15 cellular contexts compared by ENCODE assay signal in genomic region chr6:129432738-129433137, GRCh38.
DNase-seq lines count a peak whose midpoint lies in the region; ATAC-seq and TF ChIP-seq lines count a peak whose summit lies in the region.
"Had no signal": no experiment of that assay in that cellular context is flagged by ENCODE, and none has a peak within 500 bp of the region (broad histone marks: within the 10 kb centered on the region; RNA-seq: fewer than 3 reads in every experiment).

No MANE protein-coding gene starts in this region.

- no peaks in the 10 kb centered on the region for H3K36me3 Mint-ChIP-seq in effector memory CD8-positive, alpha-beta T cell (ENCODE audit: insufficient read depth)
- H3K36me3 Mint-ChIP-seq: memory B cell had no signal

- no peak overlapping the region for H3K27ac Mint-ChIP-seq in effector memory CD8-positive, alpha-beta T cell
- H3K27ac Mint-ChIP-seq: memory B cell had no signal

- no peaks in the 10 kb centered on the region for H3K4me1 Mint-ChIP-seq in effector memory CD8-positive, alpha-beta T cell (ENCODE audit: low read depth in 2 of 2)
- H3K4me1 Mint-ChIP-seq: memory B cell had no signal

- no peak overlapping the region for H3K4me3 ChIP-seq in HFF-Myc (replicated peaks; ENCODE audit: low read depth, low read length)
- H3K4me3 ChIP-seq: esophagus squamous epithelium, skin epidermis had no signal

- H3K4me3 Mint-ChIP-seq in effector memory CD8-positive, alpha-beta T cell = no peak overlapping the region
- H3K4me3 Mint-ChIP-seq: memory B cell had no signal

- H3K9me3 Mint-ChIP-seq in effector memory CD8-positive, alpha-beta T cell = no peaks in the 10 kb centered on the region
- H3K9me3 Mint-ChIP-seq: memory B cell had no signal

- peaks cover 0 to 22% of the 10 kb centered on the region in 2 donors for H3K27me3 Mint-ChIP-seq in effector memory CD8-positive, alpha-beta T cell

- TF ChIP-seq CTCF in HFF-Myc (IDR thresholded peaks at IDR 0.05; ENCODE audit: low read depth, low read length, missing control alignments) = peak; percentile 42

- DNase-seq in DMS 273 (lab: John Stamatoyannopoulos, UW; ENCODE audit: unreplicated experiment) = peak; percentile 17
- DNase-seq in DMS 273 treated with DMSO at 0.1 percent for 48 hours (lab: John Stamatoyannopoulos, UW) = no peak
- no peak for DNase-seq in HFF-Myc (ENCODE audit: extremely low read depth, low read depth)
- peak; percentile 31 for DNase-seq in iris pigment epithelial cell (ENCODE audit: low read depth)
- no peak for DNase-seq in effector memory CD8-positive, alpha-beta T cell
- DNase-seq in cerebellar nuclear complex (lab: John Stamatoyannopoulos, UW) = no peak
- DNase-seq: 8988T; activated CD8-positive, alpha-beta memory T cell treated with anti-CD3 and anti-CD28 coated beads for 24 hours; esophagus squamous epithelium; NCI-H1417 treated with DMSO at 0.1 percent for 48 hours; SHP77 treated with DMSO at 0.1 percent for 48 hours had no signal

- peak; percentile 34; the same call in 1 of the 3 replicates for ATAC-seq in SK-N-SH treated with all-trans-retinoic acid at 6 μM for 48 hours
- no peak for ATAC-seq in effector memory CD8-positive, alpha-beta T cell (replicated peaks)
- ATAC-seq in GM21390 (IDR thresholded peaks at IDR 0.05; ENCODE audit: unreplicated experiment) = no peak

TF ChIP-seq in SK-N-SH treated with all-trans-retinoic acid at 6 μM for 48 hours, 23 proteins besides CTCF, POLR2A, EP300 and RAD21:
- TF ChIP-seq RARB (CRISPR knock-in tag; IDR thresholded peaks at IDR 0.05) (no peak), CSRNP3 (CRISPR knock-in tag; IDR thresholded peaks at IDR 0.05) (no peak), ZNF8 (CRISPR knock-in tag; IDR thresholded peaks at IDR 0.05) (no peak), ESRRG (CRISPR knock-in tag; IDR thresholded peaks at IDR 0.05) (no peak), PPARA (CRISPR knock-in tag; IDR thresholded peaks at IDR 0.05; ENCODE audit: borderline replicate concordance) (no peak), PATZ1 (CRISPR knock-in tag; IDR thresholded peaks at IDR 0.05; ENCODE audit: borderline replicate concordance) (no peak)

Comparison
In these comparisons a context has a peak if more than half of its experiments do, and no peak if none do; other contexts are left out.
1. DNase-seq: peak in DMS 273 (single experiment) and iris pigment epithelial cell (single experiment); none in DMS 273 treated with DMSO at 0.1 percent for 48 hours (single experiment), HFF-Myc (single experiment), effector memory CD8-positive, alpha-beta T cell (0 of 3) and cerebellar nuclear complex (0 of 2).